In the genomic region with DNA sequence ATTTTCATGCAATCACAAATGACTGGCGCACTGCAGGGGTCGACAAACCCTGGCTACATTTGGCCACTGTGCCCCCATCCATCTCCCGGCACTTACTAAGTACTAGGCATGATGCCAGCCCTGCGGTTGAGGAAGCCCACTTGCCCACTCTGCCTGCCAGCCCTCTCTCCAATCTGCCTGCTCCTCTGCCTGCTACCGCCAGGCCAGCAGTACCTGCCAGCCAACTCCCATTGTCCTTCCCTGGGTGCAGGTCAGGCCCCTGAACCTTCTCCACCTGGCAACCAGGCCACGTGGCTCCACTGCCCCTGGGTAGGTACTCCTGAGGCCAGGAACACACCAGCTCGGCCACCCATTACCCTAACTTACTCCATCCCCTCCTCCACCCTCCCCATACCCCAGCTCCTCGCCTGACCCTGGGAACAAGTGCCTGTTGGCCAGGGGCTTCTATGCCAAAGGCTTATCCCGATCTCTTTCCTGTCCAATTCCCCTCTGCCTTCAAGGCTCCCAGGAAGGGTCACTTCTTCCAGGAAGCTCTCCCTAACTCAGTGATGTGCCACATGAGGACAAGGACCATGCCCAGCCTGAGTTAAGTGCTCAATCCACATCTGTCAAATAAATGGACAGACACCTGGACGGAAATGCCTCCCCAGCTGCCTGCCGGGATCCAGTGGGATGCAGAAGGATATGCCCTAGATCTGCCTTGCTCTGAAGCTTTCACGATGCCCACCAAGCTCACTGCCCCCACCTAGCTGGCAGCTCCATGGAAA, we compare ENCODE assay signal across 8 cellular contexts. TPM values are rescaled to one million over a fixed set of nuclear protein-coding genes. Genes with fewer than 3 reads are reported as not detected.
DNase-seq lines count a peak whose midpoint lies in the region; ATAC-seq and TF ChIP-seq lines count a peak whose summit lies in the region.

No MANE protein-coding gene starts in this region.

- H3K4me1 ChIP-seq in HEK293 (ENCODE audit: control insufficient read depth, insufficient read depth, low read length) (peaks cover 20% of the 10 kb centered on the region), Panc1 (ENCODE audit: control insufficient read depth, insufficient read depth, low read length) (peaks cover 57% of the 10 kb centered on the region), esophagus muscularis mucosa (peaks cover 98 to 100% (median 100%) of the 10 kb centered on the region in 4 donors), gastrocnemius medialis (peaks cover 81 to 86% of the 10 kb centered on the region in 2 donors)

- no peak for TF ChIP-seq EP300 in esophagus muscularis mucosa (IDR thresholded peaks at IDR 0.05)

- WGBS in esophagus muscularis mucosa: 56% methylated on average over 9 of the region's 12 CpGs

- POLR2A ChIA-PET in HEK293 (lab: Yijun Ruan, JAX): interaction anchor here (0.8 kb wide), 1 partner anchor 8 kb away, joined by 6 read pairs; no protein-coding TSS in a partner anchor
- POLR2A ChIA-PET in Panc1 (lab: Charles Lee): interaction anchor here (0.6 kb wide), 1 partner anchor 12 kb away, joined by 3 read pairs; no protein-coding TSS in a partner anchor

- CTCF ChIA-PET in HEK293 (lab: Yijun Ruan, JAX) (no interaction called here), Panc1 (lab: Charles Lee) (no interaction called here)

- H3K36me3 ChIP-seq in HEK293 (ENCODE audit: control insufficient read depth in 2 of 2, insufficient read depth in 1 of 2, low read length in 2 of 2) (peaks cover 0 to 3% of the 10 kb centered on the region in 2 experiments; a peak in 1 of 3 replicates), Panc1 (ENCODE audit: control insufficient read depth, insufficient read depth, low read length) (no peaks in the 10 kb centered on the region; the same call in 1 of the 2 replicates), esophagus muscularis mucosa (no peaks in the 10 kb centered on the region), gastrocnemius medialis (no peaks in the 10 kb centered on the region)

- DNase-seq in Panc1 (ENCODE audit: low read depth, low spot score) (no peak), esophagus muscularis mucosa (ENCODE audit: extremely low spot score) (no peak), gastrocnemius medialis (peak in 1 of 2 donors; percentile 32), AML-193 (lab: John Stamatoyannopoulos, UW) (no peak), epidermal melanocyte (ENCODE audit: insufficient read length, low spot score) (no peak), inferior parietal cortex (ENCODE audit: extremely low spot score) (no peak)

- ATAC-seq in Panc1 (no peak), gastrocnemius medialis (no peak), GM18517 (IDR thresholded peaks at IDR 0.05; ENCODE audit: unreplicated experiment) (no peak)

- no TSS peak for BruUV-seq in Panc1 (replicated peaks; lab: Mats Ljungman, UMichigan)

- no peak for TF ChIP-seq POLR2A in esophagus muscularis mucosa (IDR thresholded peaks at IDR 0.05; ENCODE audit: low read depth)
- TF ChIP-seq POLR2A in gastrocnemius medialis (IDR thresholded peaks at IDR 0.05): no peak

- in situ Hi-C loops in Panc1 (cut with HindIII; ENCODE audit: low pct_unique_long_range_greater_than_20kb, low sequenced_read_pairs): no loop called here
- in situ Hi-C loops in gastrocnemius medialis (cut with MboI; ENCODE audit: low sequenced_read_pairs in 4 of 4): loop anchor here in 2 of 4 donors (25.0 kb wide), 1 partner anchor 138 kb away; no protein-coding TSS in a partner anchor

- H3K27me3 ChIP-seq in Panc1 (ENCODE audit: control insufficient read depth, insufficient read depth, low read length) (no peaks in the 10 kb centered on the region), esophagus muscularis mucosa (peaks cover 0 to 2% (median 0%) of the 10 kb centered on the region in 4 donors), gastrocnemius medialis (no peaks in the 10 kb centered on the region)

- intact Hi-C loops in Panc1 (cut with micrococcal nuclease; ENCODE audit: unreplicated experiment) (loop anchor here (5.0 kb wide), 1 partner anchor 53 kb away; no protein-coding TSS in a partner anchor), esophagus muscularis mucosa (cut with DNase I) (loop anchor here (10.0 kb wide), 1 partner anchor 121 kb away; no protein-coding TSS in a partner anchor), gastrocnemius medialis (cut with DNase I; ENCODE audit: low total_unique reads) (no loop called here)

- no peak for TF ChIP-seq CTCF in HEK293 (tag by site-specific recombination; IDR thresholded peaks at IDR 0.05)
- TF ChIP-seq CTCF in Panc1 (IDR thresholded peaks at IDR 0.05): no peak
- TF ChIP-seq CTCF in esophagus muscularis mucosa (IDR thresholded peaks at IDR 0.05): no peak
- no peak for TF ChIP-seq CTCF in gastrocnemius medialis (IDR thresholded peaks at IDR 0.05 in 4 of 5, conservative IDR thresholded peaks at IDR 0.05 in 1 of 5)

- H3K9me3 ChIP-seq in HEK293 (ENCODE audit: control insufficient read depth, insufficient read depth, low read depth, low read length) (no peaks in the 10 kb centered on the region), Panc1 (ENCODE audit: control insufficient read depth, insufficient read depth, low read depth, low read length) (no peaks in the 10 kb centered on the region), esophagus muscularis mucosa (no peaks in the 10 kb centered on the region), gastrocnemius medialis (no peaks in the 10 kb centered on the region)

- H3K4me3 ChIP-seq in HEK293 (ENCODE audit: low read depth, low read length) (no peak overlapping the region), Panc1 (ENCODE audit: low read depth in 2 of 2, low read length in 2 of 2) (peak overlapping the region; percentile 94 to 98), esophagus muscularis mucosa (peak overlapping the region in 2 of 4 donors; percentile 9 to 12), gastrocnemius medialis (no peak overlapping the region)

- H3K27ac ChIP-seq in HEK293 (ENCODE audit: extremely low read depth, low read depth, low read length) (no peak overlapping the region), Panc1 (ENCODE audit: low read length) (peak overlapping the region; percentile 94), esophagus muscularis mucosa (replicated peaks in 1 of 4) (peak overlapping the region; percentile 91 to 97 (median 96)), gastrocnemius medialis (peak overlapping the region; percentile 79 to 93 (median 87))

TF ChIP-seq in HEK293, 187 proteins besides CTCF, POLR2A, EP300 and RAD21:
- TF ChIP-seq, protein P1, sequence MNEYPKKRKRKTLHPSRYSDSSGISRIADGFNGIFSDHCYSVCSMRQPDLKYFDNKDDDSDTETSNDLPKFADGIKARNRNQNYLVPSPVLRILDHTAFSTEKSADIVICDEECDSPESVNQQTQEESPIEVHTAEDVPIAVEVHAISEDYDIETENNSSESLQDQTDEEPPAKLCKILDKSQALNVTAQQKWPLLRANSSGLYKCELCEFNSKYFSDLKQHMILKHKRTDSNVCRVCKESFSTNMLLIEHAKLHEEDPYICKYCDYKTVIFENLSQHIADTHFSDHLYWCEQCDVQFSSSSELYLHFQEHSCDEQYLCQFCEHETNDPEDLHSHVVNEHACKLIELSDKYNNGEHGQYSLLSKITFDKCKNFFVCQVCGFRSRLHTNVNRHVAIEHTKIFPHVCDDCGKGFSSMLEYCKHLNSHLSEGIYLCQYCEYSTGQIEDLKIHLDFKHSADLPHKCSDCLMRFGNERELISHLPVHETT (tag by site-specific recombination; IDR thresholded peaks at IDR 0.05): no peak
- 0 out of 2 replicates have a peak, but pooled peaks have one; percentile 38 for TF ChIP-seq SCRT2 (tag by site-specific recombination; IDR thresholded peaks at IDR 0.05)

RNA-seq across cellular contexts. Expression of gene EEIG1, which starts 6.6 kb away (rescaled TPM):
- total RNA-seq in Panc1 (2021; ENCODE audit: unreplicated experiment): 361 TPM
- 215 TPM for polyA plus RNA-seq in Panc1 (2012; ENCODE audit: insufficient read length)
- 10 to 100 TPM; 12.4 to 29.5 (median 20.0) TPM for total RNA-seq in esophagus muscularis mucosa
- total RNA-seq in gastrocnemius medialis: 1 to 10 TPM; 1.8 to 4.5 (median 2.8) TPM

RNA-seq across cellular contexts. Expression of gene DPM2, which starts 36.5 kb away (rescaled TPM):
- 58.7 TPM for total RNA-seq in Panc1 (2021; ENCODE audit: unreplicated experiment)
- 51.1 TPM for polyA plus RNA-seq in Panc1 (2012; ENCODE audit: insufficient read length)
- total RNA-seq in esophagus muscularis mucosa: 10 to 100 TPM in 1 of 4 donors, 1 to 10 TPM in 3; 6.6 to 13.3 (median 8.5) TPM
- 10 to 100 TPM in 1 of 4 donors, 1 to 10 TPM in 3; 4.7 to 10.4 (median 5.9) TPM for total RNA-seq in gastrocnemius medialis

RNA-seq across cellular contexts. Expression of gene PIP5KL1, which starts 43.6 kb away (rescaled TPM):
- total RNA-seq in Panc1 (2021; ENCODE audit: unreplicated experiment) (7.8 TPM), esophagus muscularis mucosa (1 to 10 TPM; 1.3 to 2.8 (median 2.2) TPM), gastrocnemius medialis (1 to 10 TPM in 1 of 4 donors, not detected in 3; 4.2 TPM)
- polyA plus RNA-seq in Panc1 (2012; ENCODE audit: insufficient read length): 10.9 TPM

RNA-seq across cellular contexts. Expression of gene ST6GALNAC4, which starts 57.3 kb away (rescaled TPM):
- total RNA-seq in Panc1 (2021; ENCODE audit: unreplicated experiment) (38.0 TPM), esophagus muscularis mucosa (10 to 100 TPM; 20.3 to 44.8 (median 35.9) TPM), gastrocnemius medialis (10 to 100 TPM; 11.2 to 48.4 (median 23.6) TPM)
- 69.5 TPM for polyA plus RNA-seq in Panc1 (2012; ENCODE audit: insufficient read length)

Comparison
In these comparisons a context has a peak if more than half of its experiments do, and no peak if none do; other contexts are left out.
1. H3K4me3 ChIP-seq: peak in Panc1 (2 of 2); none in HEK293 (single experiment) and gastrocnemius medialis (0 of 4).
2. RNA of gene EEIG1, which starts 6.6 kb away (total RNA-seq): 361 TPM in Panc1 (single experiment); 12.4 to 29.5 TPM in esophagus muscularis mucosa and 1.8 to 4.5 TPM in gastrocnemius medialis; every median in the first group is over 10 times any median in the second.